ENCODE assay signal across 1 cellular context in genomic region chr1:184664661-184665060, GRCh38.
TF ChIP-seq lines count a peak whose summit lies in the region.

No MANE protein-coding gene starts in this region.

TF ChIP-seq in A549, 52 proteins besides CTCF, POLR2A, EP300 and RAD21:
- TF ChIP-seq RARB (CRISPR knock-in tag; IDR thresholded peaks at IDR 0.05) = no peak
- TF ChIP-seq TFCP2L1 (CRISPR knock-in tag; IDR thresholded peaks at IDR 0.05) = no peak
- TF ChIP-seq, protein P1, sequence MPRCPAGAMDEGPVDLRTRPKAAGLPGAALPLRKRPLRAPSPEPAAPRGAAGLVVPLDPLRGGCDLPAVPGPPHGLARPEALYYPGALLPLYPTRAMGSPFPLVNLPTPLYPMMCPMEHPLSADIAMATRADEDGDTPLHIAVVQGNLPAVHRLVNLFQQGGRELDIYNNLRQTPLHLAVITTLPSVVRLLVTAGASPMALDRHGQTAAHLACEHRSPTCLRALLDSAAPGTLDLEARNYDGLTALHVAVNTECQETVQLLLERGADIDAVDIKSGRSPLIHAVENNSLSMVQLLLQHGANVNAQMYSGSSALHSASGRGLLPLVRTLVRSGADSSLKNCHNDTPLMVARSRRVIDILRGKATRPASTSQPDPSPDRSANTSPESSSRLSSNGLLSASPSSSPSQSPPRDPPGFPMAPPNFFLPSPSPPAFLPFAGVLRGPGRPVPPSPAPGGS (IDR thresholded peaks at IDR 0.05) = no peak
- no peak for TF ChIP-seq NFE2L2 (conservative IDR thresholded peaks at IDR 0.05; ENCODE audit: low read length)
- no peak for TF ChIP-seq KDM1A (IDR thresholded peaks at IDR 0.05; ENCODE audit: low read depth)
- TF ChIP-seq BHLHE40 (IDR thresholded peaks at IDR 0.05; ENCODE audit: low read depth, low read length) = no peak
- no peak for TF ChIP-seq PBX3 (IDR thresholded peaks at IDR 0.05)
- no peak for TF ChIP-seq MAX (IDR thresholded peaks at IDR 0.05)
- no peak for TF ChIP-seq NPAS2 (CRISPR knock-in tag; IDR thresholded peaks at IDR 0.05; ENCODE audit: borderline replicate concordance)
- TF ChIP-seq RCOR1 (IDR thresholded peaks at IDR 0.05; ENCODE audit: low read depth, low read length) = no peak
- TF ChIP-seq SREBF2 (IDR thresholded peaks at IDR 0.05) = no peak
- TF ChIP-seq HOXA7 (CRISPR knock-in tag; IDR thresholded peaks at IDR 0.05) = no peak
- no peak for TF ChIP-seq SMC3 (IDR thresholded peaks at IDR 0.05)
- TF ChIP-seq HOXB13 (CRISPR knock-in tag; IDR thresholded peaks at IDR 0.05; ENCODE audit: low read depth) = no peak
- no peak for TF ChIP-seq CEBPB (IDR thresholded peaks at IDR 0.05)
- TF ChIP-seq ZC3H11A (IDR thresholded peaks at IDR 0.05) = no peak
